Comparison of ENCODE assay signal across 8 cellular contexts in genomic region chr6:3977875-3978711, GRCh38.
DNase-seq lines count a peak whose midpoint lies in the region; ATAC-seq and TF ChIP-seq lines count a peak whose summit lies in the region.

No MANE protein-coding gene starts in this region.

- no peak overlapping the region for H3K4me3 ChIP-seq in ascending aorta

- DNase-seq in Daoy (ENCODE audit: low read depth) = peak; percentile 86
- DNase-seq in HT-29 (ENCODE audit: low spot score) = peak; percentile 87
- DNase-seq in SW 1271 (lab: John Stamatoyannopoulos, UW) = peak; percentile 43 to 76
- DNase-seq in ascending aorta (ENCODE audit: low spot score in 2 of 2) = peak in 1 of 2 donors; percentile 68
- DNase-seq in iPS DF 19.7 (ENCODE audit: low read depth, low spot score) = peak; percentile 63
- peak; percentile 14 to 17 (median 16) for DNase-seq in stimulated activated CD4-positive, alpha-beta T cell treated with anti-CD3 and anti-CD28 coated beads, Interleukin-12 subunit alpha, Interleukin-12 subunit beta, amount 100 ng/mL, for 48 hours (ENCODE audit: low read depth in 2 of 3, low spot score in 1 of 3)
- no peak for DNase-seq in DMS153 treated with DMSO at 0.1 percent for 48 hours (lab: John Stamatoyannopoulos, UW; ENCODE audit: unreplicated experiment)

- no peaks in the 10 kb centered on the region for H3K36me3 ChIP-seq in ascending aorta

- no peaks in the 10 kb centered on the region for H3K27me3 ChIP-seq in ascending aorta

- no peaks in the 10 kb centered on the region for H3K9me3 ChIP-seq in ascending aorta

- intact Hi-C loops in ascending aorta (cut with DNase I) = loop anchor here (2.0 to 5.0 kb wide), 2 partner anchors 129 to 236 kb away; partner anchors contain the start of gene FAM50B

- no peaks in the 10 kb centered on the region for H3K4me1 ChIP-seq in ascending aorta

- peak; percentile 48 to 61 (median 58) for TF ChIP-seq CTCF in ascending aorta (IDR thresholded peaks at IDR 0.05)

- H3K27ac ChIP-seq in ascending aorta = no peak overlapping the region

- ATAC-seq in GM21381 (IDR thresholded peaks at IDR 0.05; ENCODE audit: unreplicated experiment) = peak; percentile 77
